24 cellular contexts compared by ENCODE assay signal in the genomic region with DNA sequence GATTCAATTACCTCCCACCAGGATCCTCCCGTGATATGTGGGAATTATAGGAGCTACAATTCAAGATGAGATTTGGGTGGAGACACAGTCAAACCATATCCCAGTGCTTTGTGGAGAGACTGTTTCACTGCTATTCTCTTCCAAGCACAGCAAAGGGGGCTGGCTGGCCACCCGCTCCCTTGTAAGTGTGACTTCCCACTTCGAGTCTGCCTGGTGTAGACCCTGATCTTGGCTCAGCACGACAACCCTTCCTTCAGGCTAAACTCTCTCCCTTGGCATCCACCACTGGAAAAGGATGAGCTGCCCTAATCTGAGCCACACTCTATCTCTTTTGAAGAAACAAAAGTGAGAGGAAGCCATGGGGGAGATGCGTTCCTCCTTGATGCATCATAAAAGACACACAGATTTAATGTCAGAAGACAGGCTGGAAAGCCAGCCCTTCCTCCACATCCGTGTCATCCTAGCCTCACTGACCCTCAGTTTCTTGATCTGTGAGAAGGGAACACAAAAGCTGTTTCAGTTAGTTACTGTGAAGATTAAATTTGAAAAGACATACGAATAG.
DNase-seq lines count a peak whose midpoint lies in the region; ATAC-seq and TF ChIP-seq lines count a peak whose summit lies in the region.
"Had no signal": no experiment of that assay in that cellular context is flagged by ENCODE, and none has a peak within 500 bp of the region (broad histone marks: within the 10 kb centered on the region; RNA-seq: fewer than 3 reads in every experiment).

No MANE protein-coding gene starts in this region.

- H3K27ac ChIP-seq in stomach smooth muscle (ENCODE audit: low read length) = peak overlapping the region; percentile 24
- H3K27ac ChIP-seq: 22Rv1, BLaER1, SJCRH30 had no signal

- H3K9ac ChIP-seq in stomach smooth muscle (ENCODE audit: low read length in 2 of 2) = no peak overlapping the region
- H3K9ac ChIP-seq: BLaER1 had no signal

- no peaks in the 10 kb centered on the region for H3K9me3 Mint-ChIP-seq in natural killer cell treated with Interleukin-12 subunit alpha and Interleukin-12 subunit beta and Interleukin-15 and Interleukin-18, amount 100 ng/mL, for 72 hours
- H3K9me3 Mint-ChIP-seq in natural killer cell (no peaks in the 10 kb centered on the region), nephron (no peaks in the 10 kb centered on the region)
- H3K9me3 Mint-ChIP-seq: CD4-positive, alpha-beta T cell had no signal

- H3K4me3 Mint-ChIP-seq in natural killer cell treated with Interleukin-12 subunit alpha and Interleukin-12 subunit beta and Interleukin-15 and Interleukin-18, amount 100 ng/mL, for 72 hours = no peak overlapping the region
- no peak overlapping the region for H3K4me3 Mint-ChIP-seq in natural killer cell
- peak overlapping the region in 1 of 3 experiments; percentile 23 for H3K4me3 Mint-ChIP-seq in nephron
- H3K4me3 Mint-ChIP-seq in T-helper 17 cell = no peak overlapping the region
- H3K4me3 Mint-ChIP-seq: CD4-positive, alpha-beta T cell had no signal

- ATAC-seq in natural killer cell treated with Interleukin-12 subunit alpha and Interleukin-12 subunit beta and Interleukin-15 and Interleukin-18, amount 100 ng/mL, for 72 hours = no peak
- ATAC-seq in natural killer cell = no peak
- ATAC-seq in T-helper 17 cell = no peak
- ATAC-seq in GM21825 (IDR thresholded peaks at IDR 0.05; ENCODE audit: unreplicated experiment) = no peak
- ATAC-seq in HG03460 (IDR thresholded peaks at IDR 0.05; ENCODE audit: unreplicated experiment) = no peak
- ATAC-seq: Panc1 had no signal

- no peak for TF ChIP-seq CTCF in natural killer cell (IDR thresholded peaks at IDR 0.05)
- TF ChIP-seq CTCF in nephron (IDR thresholded peaks at IDR 0.05; ENCODE audit: unreplicated experiment in 3 of 3) = no peak

- intact Hi-C loops in natural killer cell (cut with micrococcal nuclease) = no loop called here

- no peaks in the 10 kb centered on the region for H3K27me3 ChIP-seq in stomach smooth muscle (ENCODE audit: control insufficient read depth in 1 of 2, insufficient read depth in 2 of 2, low read length in 2 of 2)
- H3K27me3 ChIP-seq: BLaER1, SJCRH30 had no signal

- H3K36me3 ChIP-seq in stomach smooth muscle (ENCODE audit: control insufficient read depth in 2 of 2, insufficient read depth in 2 of 2, low read length in 2 of 2) = no peaks in the 10 kb centered on the region
- H3K36me3 ChIP-seq: SJCRH30 had no signal

- no peaks in the 10 kb centered on the region for H3K36me3 Mint-ChIP-seq in natural killer cell treated with Interleukin-12 subunit alpha and Interleukin-12 subunit beta and Interleukin-15 and Interleukin-18, amount 100 ng/mL, for 72 hours
- H3K36me3 Mint-ChIP-seq in natural killer cell (no peaks in the 10 kb centered on the region), nephron (ENCODE audit: low read depth) (no peaks in the 10 kb centered on the region), T-helper 17 cell (ENCODE audit: low read depth) (peaks cover 2% of the 10 kb centered on the region)

- H3K27me3 Mint-ChIP-seq in natural killer cell treated with Interleukin-12 subunit alpha and Interleukin-12 subunit beta and Interleukin-15 and Interleukin-18, amount 100 ng/mL, for 72 hours = peaks cover under 1 to 7% of the 10 kb centered on the region in 2 donors
- H3K27me3 Mint-ChIP-seq in natural killer cell (ENCODE audit: low read depth in 2 of 2) (peaks cover 0 to 10% of the 10 kb centered on the region in 2 donors), nephron (ENCODE audit: low read depth) (peaks cover 5% of the 10 kb centered on the region), T-helper 17 cell (peaks cover 13% of the 10 kb centered on the region)
- H3K27me3 Mint-ChIP-seq: CD4-positive, alpha-beta T cell had no signal

- DNase-seq in natural killer cell treated with Interleukin-12 subunit alpha and Interleukin-12 subunit beta and Interleukin-15 and Interleukin-18, amount 100 ng/mL, for 72 hours (ENCODE audit: low spot score) = peak; percentile 5
- DNase-seq in natural killer cell = no peak
- no peak for DNase-seq in T-helper 17 cell
- no peak for DNase-seq in NCI-H2081 (lab: John Stamatoyannopoulos, UW)
- DNase-seq: ACHN; CD4-positive, alpha-beta T cell; COR-L47; DMS79; HCEC 1CT; IMR-90; NCI-H1105; NCI-H146; NCI-H2029 treated with DMSO at 0.1 percent for 48 hours; NCI-H2171; NCI-H524 treated with DMSO at 0.1 percent for 48 hours; NCI-H82; SJCRH30 had no signal

- H3K4me3 ChIP-seq in stomach smooth muscle (ENCODE audit: low read length in 2 of 2) = no peak overlapping the region
- H3K4me3 ChIP-seq: BLaER1, SJCRH30 had no signal

- no peaks in the 10 kb centered on the region for H3K4me1 Mint-ChIP-seq in natural killer cell treated with Interleukin-12 subunit alpha and Interleukin-12 subunit beta and Interleukin-15 and Interleukin-18, amount 100 ng/mL, for 72 hours (ENCODE audit: low read depth in 2 of 2)
- H3K4me1 Mint-ChIP-seq in natural killer cell (no peaks in the 10 kb centered on the region), nephron (peaks cover 82% of the 10 kb centered on the region), T-helper 17 cell (no peaks in the 10 kb centered on the region)

- no peak overlapping the region for H3K27ac Mint-ChIP-seq in natural killer cell treated with Interleukin-12 subunit alpha and Interleukin-12 subunit beta and Interleukin-15 and Interleukin-18, amount 100 ng/mL, for 72 hours
- H3K27ac Mint-ChIP-seq in natural killer cell (no peak overlapping the region), nephron (peak overlapping the region; percentile 83 to 99 (median 86)), T-helper 17 cell (no peak overlapping the region)
- H3K27ac Mint-ChIP-seq: CD4-positive, alpha-beta T cell had no signal

- H3K4me1 ChIP-seq in stomach smooth muscle (ENCODE audit: control insufficient read depth, insufficient read depth, low read length) = peaks cover 49% of the 10 kb centered on the region

- H3K9me3 ChIP-seq in stomach smooth muscle (ENCODE audit: control insufficient read depth in 2 of 2, low read length in 2 of 2) (no peaks in the 10 kb centered on the region), T-helper 17 cell (ENCODE audit: control insufficient read depth, low read length, poor library complexity, severe bottlenecking) (no peaks in the 10 kb centered on the region)
- H3K9me3 ChIP-seq: BLaER1, SJCRH30 had no signal

Comparison
In these comparisons a context has a peak if more than half of its experiments do, and no peak if none do; other contexts are left out.
1. H3K27ac Mint-ChIP-seq: peak in nephron (3 of 3); none in natural killer cell treated with Interleukin-12 subunit alpha and Interleukin-12 subunit beta and Interleukin-15 and Interleukin-18, amount 100 ng/mL, for 72 hours (0 of 2), natural killer cell (0 of 2) and T-helper 17 cell (single experiment).